Comparison of ENCODE assay signal across 27 cellular contexts in genomic region chr6:56385981-56386593, GRCh38.
"Had no signal": no experiment of that assay in that cellular context is flagged by ENCODE, and none has a peak within 500 bp of the region (broad histone marks: within the 10 kb centered on the region; RNA-seq: fewer than 3 reads in every experiment).

No MANE protein-coding gene starts in this region.

- H3K27me3 ChIP-seq: dorsolateral prefrontal cortex, gastroesophageal sphincter, heart right ventricle, neutrophil, pancreas, right lobe of liver, upper lobe of left lung, vagina had no signal

- H3K27ac ChIP-seq: dorsolateral prefrontal cortex, epithelial cell of prostate, left ventricle myocardium inferior, lower lobe of right lung, neutrophil, pancreas, upper lobe of left lung, vagina had no signal

- H3K27me3 Mint-ChIP-seq: progenitor cell of endocrine pancreas had no signal

- H3K27ac Mint-ChIP-seq: endodermal cell; immature natural killer cell; natural killer cell; stimulated activated naive B cell treated with anti-CD40 and anti-IgM and Interleukin-4, amounts not matched to agents 10 μg/mL and 1 μg/mL and 100 μg/mL, for 72 hours; stimulated activated naive CD8-positive, alpha-beta T cell treated with anti-CD3 and anti-CD28 coated beads, Interleukin-15, Interleukin-2, amounts not matched to agents 100 ng/mL and 50 ng/mL, for 24 hours had no signal

- H3K9me3 ChIP-seq: gastroesophageal sphincter, lower lobe of right lung, neutrophil, pancreas, right lobe of liver, upper lobe of left lung, vagina had no signal

- H3K4me1 Mint-ChIP-seq: natural killer cell; stimulated activated naive B cell treated with anti-CD40 and anti-IgM and Interleukin-4, amounts not matched to agents 10 μg/mL and 1 μg/mL and 100 μg/mL, for 72 hours had no signal

- H3K4me1 ChIP-seq: lower lobe of right lung had no signal

- H3K4me3 ChIP-seq: dorsolateral prefrontal cortex, gastroesophageal sphincter, heart right ventricle, left ventricle myocardium inferior, lower lobe of right lung, pancreas, right lobe of liver, upper lobe of left lung, vagina had no signal

- H3K9me3 Mint-ChIP-seq: stimulated activated naive CD8-positive, alpha-beta T cell treated with anti-CD3 and anti-CD28 coated beads, Interleukin-15, Interleukin-2, amounts not matched to agents 100 ng/mL and 50 ng/mL, for 24 hours had no signal

- ATAC-seq: esophagus mucosa; gastroesophageal sphincter; heart right ventricle; left colon; lower lobe of right lung; natural killer cell; pancreas; right lobe of liver; stimulated activated naive B cell treated with anti-CD40 and anti-IgM and Interleukin-4, amounts not matched to agents 10 μg/mL and 1 μg/mL and 100 μg/mL, for 72 hours had no signal

- H3K36me3 Mint-ChIP-seq: immature natural killer cell; natural killer cell; stimulated activated naive B cell treated with anti-CD40 and anti-IgM and Interleukin-4, amounts not matched to agents 10 μg/mL and 1 μg/mL and 100 μg/mL, for 72 hours had no signal

- H3K4me3 Mint-ChIP-seq: endodermal cell; immature natural killer cell; natural killer cell; stimulated activated naive B cell treated with anti-CD40 and anti-IgM and Interleukin-4, amounts not matched to agents 10 μg/mL and 1 μg/mL and 100 μg/mL, for 72 hours; stimulated activated naive CD8-positive, alpha-beta T cell treated with anti-CD3 and anti-CD28 coated beads, Interleukin-15, Interleukin-2, amounts not matched to agents 100 ng/mL and 50 ng/mL, for 24 hours had no signal

- H3K36me3 ChIP-seq: gastroesophageal sphincter, heart right ventricle, left ventricle myocardium inferior, lower lobe of right lung, neutrophil, pancreas, right lobe of liver, upper lobe of left lung, vagina had no signal

- DNase-seq: dorsolateral prefrontal cortex; effector CD4-positive, alpha-beta T cell; endodermal cell; foreskin fibroblast; heart right ventricle; hypothalamus; immature natural killer cell; islet precursor cell; kidney glomerular epithelial cell; left colon; left ventricle myocardium inferior; lower lobe of right lung; natural killer cell; pancreas; right lobe of liver; small intestine; stimulated activated CD4-positive, alpha-beta T cell treated with anti-CD3 and anti-CD28 coated beads, Interleukin-15, amount 100 ng/mL, for 24 hours; stimulated activated CD4-positive, alpha-beta T cell treated with anti-CD3 and anti-CD28 coated beads, Interleukin-2, amount 100 ng/mL, for 48 hours; stimulated activated naive B cell treated with anti-CD40 and anti-IgM and Interleukin-4, amounts not matched to agents 10 μg/mL and 1 μg/mL and 100 μg/mL, for 72 hours; upper lobe of left lung had no signal
